Comparison of ENCODE assay signal across 11 cellular contexts in genomic region chr2:64649013-64649484, GRCh38. TPM values are rescaled to one million over a fixed set of nuclear protein-coding genes. Genes with fewer than 3 reads are reported as not detected.
DNase-seq lines count a peak whose midpoint lies in the region; ATAC-seq and TF ChIP-seq lines count a peak whose summit lies in the region.
"Had no signal": no experiment of that assay in that cellular context is flagged by ENCODE, and none has a peak within 500 bp of the region (broad histone marks: within the 10 kb centered on the region; RNA-seq: fewer than 3 reads in every experiment).

No MANE protein-coding gene starts in this region.

- H3K36me3 ChIP-seq in GM06990 (ENCODE audit: control insufficient read depth, insufficient read depth, low read length) (no peaks in the 10 kb centered on the region), esophagus muscularis mucosa (no peaks in the 10 kb centered on the region), psoas muscle (ENCODE audit: insufficient read depth in 1 of 2, low read depth in 1 of 2) (no peaks in the 10 kb centered on the region)
- H3K36me3 ChIP-seq: HAP-1 had no signal

- H3K9me3 ChIP-seq in esophagus muscularis mucosa (no peaks in the 10 kb centered on the region), psoas muscle (no peaks in the 10 kb centered on the region)
- H3K9me3 ChIP-seq: HAP-1 had no signal

- ATAC-seq in psoas muscle (no peak), HG02981 (IDR thresholded peaks at IDR 0.05; ENCODE audit: unreplicated experiment) (no peak)

- H3K27ac ChIP-seq in esophagus muscularis mucosa (replicated peaks in 1 of 4) (peak overlapping the region; percentile 3 to 53 (median 37)), psoas muscle (peak overlapping the region; percentile 98)

- DNase-seq in GM06990 (ENCODE audit: extremely low read depth, insufficient read length), result no peak
- DNase-seq in OCI-M1 (lab: John Stamatoyannopoulos, UW), result peak; percentile 80
- no peak for DNase-seq in esophagus muscularis mucosa (ENCODE audit: extremely low spot score)
- no peak for DNase-seq in psoas muscle
- DNase-seq in DMS153 (lab: John Stamatoyannopoulos, UW), result no peak
- no peak for DNase-seq in NCI-H1417 treated with DMSO at 0.1 percent for 48 hours (lab: John Stamatoyannopoulos, UW)
- no peak for DNase-seq in KG1 (lab: John Stamatoyannopoulos, UW)
- DNase-seq: NCI-H345 had no signal

- peaks cover 48 to 81% (median 70%) of the 10 kb centered on the region in 4 donors for H3K4me1 ChIP-seq in esophagus muscularis mucosa
- H3K4me1 ChIP-seq in psoas muscle, result peaks cover 64% of the 10 kb centered on the region

- TF ChIP-seq EP300 in esophagus muscularis mucosa (IDR thresholded peaks at IDR 0.05), result no peak

- H3K4me3 ChIP-seq in GM06990 (replicated peaks; ENCODE audit: low read depth, low read length), result 0 out of 2 replicates have a peak overlapping the region, but pooled peaks have one; percentile 9
- H3K4me3 ChIP-seq in esophagus muscularis mucosa, result no peak overlapping the region
- H3K4me3 ChIP-seq in psoas muscle, result peak overlapping the region; percentile 82
- H3K4me3 ChIP-seq: HAP-1, lung had no signal

- TF ChIP-seq CTCF in GM06990 (IDR thresholded peaks at IDR 0.05; ENCODE audit: insufficient read depth, low read length, poor library complexity, severe bottlenecking) (no peak), esophagus muscularis mucosa (IDR thresholded peaks at IDR 0.05) (no peak), psoas muscle (IDR thresholded peaks at IDR 0.05) (no peak)

- no peak for TF ChIP-seq POLR2A in esophagus muscularis mucosa (IDR thresholded peaks at IDR 0.05; ENCODE audit: low read depth)

- intact Hi-C loops in esophagus muscularis mucosa (cut with DNase I), result loop anchor here (10.0 kb wide), 1 partner anchor 124 kb away; the partner anchor contains the start of gene AFTPH
- intact Hi-C loops in psoas muscle (cut with DNase I), result loop anchor here in 1 of 2 donors (10.0 kb wide), 1 partner anchor 186 kb away; no protein-coding TSS in a partner anchor

- H3K27me3 ChIP-seq in GM06990 (replicated peaks; ENCODE audit: control insufficient read depth, insufficient read depth, low read length) (no peaks in the 10 kb centered on the region), esophagus muscularis mucosa (no peaks in the 10 kb centered on the region), psoas muscle (ENCODE audit: insufficient read depth in 3 of 3, low read length in 2 of 3) (no peaks in the 10 kb centered on the region)

- WGBS in esophagus muscularis mucosa, result 80% methylated on average over 6 of the region's 6 CpGs
- 50 to 77% (median 54%) methylated on average over 6 of the region's 6 CpGs for WGBS in psoas muscle, 3 donors

RNA-seq across cellular contexts. Expression of gene SERTAD2, which starts 4.7 kb away (rescaled TPM):
- total RNA-seq in esophagus muscularis mucosa (10 to 100 TPM; 12.1 to 18.1 (median 14.3) TPM), psoas muscle (10 to 100 TPM; 10.3 to 13.2 (median 11.5) TPM)
- 1 to 10 TPM; 3.3 to 9.2 (median 4.1) TPM for polyA plus RNA-seq in psoas muscle

Comparison
In these comparisons a context has a peak if more than half of its experiments do, and no peak if none do; other contexts are left out.
1. H3K4me3 ChIP-seq: peak in GM06990 (single experiment) and psoas muscle (single experiment); none in esophagus muscularis mucosa (0 of 4).